In genomic region chr10:92102601-92103213, GRCh38 we compare ENCODE assay signal across 14 cellular contexts.
DNase-seq lines count a peak whose midpoint lies in the region; ATAC-seq and TF ChIP-seq lines count a peak whose summit lies in the region.
"Had no signal": no experiment of that assay in that cellular context is flagged by ENCODE, and none has a peak within 500 bp of the region (broad histone marks: within the 10 kb centered on the region; RNA-seq: fewer than 3 reads in every experiment).

No MANE protein-coding gene starts in this region.

- H4K20me1 ChIP-seq in Karpas-422 (ENCODE audit: insufficient read depth, low read depth, low read length): no peaks in the 10 kb centered on the region

- TF ChIP-seq POLR2A in gastroesophageal sphincter (IDR thresholded peaks at IDR 0.05): no peak

- H3K36me3 ChIP-seq in Karpas-422 (ENCODE audit: insufficient read depth, low read length) (no peaks in the 10 kb centered on the region), gastroesophageal sphincter (no peaks in the 10 kb centered on the region), trophoblast cell (ENCODE audit: control insufficient read depth in 1 of 2, insufficient read depth in 2 of 2, low read length in 2 of 2) (no peaks in the 10 kb centered on the region)

- H3K14ac ChIP-seq in trophoblast cell (ENCODE audit: low read length): no peak overlapping the region

- H3K23ac ChIP-seq in trophoblast cell (ENCODE audit: low read length): peak overlapping the region; percentile 67

- TF ChIP-seq CTCF in C4-2B (conservative IDR thresholded peaks at IDR 0.05): no peak
- no peak for TF ChIP-seq CTCF in gastroesophageal sphincter (IDR thresholded peaks at IDR 0.05)

- H3K9ac ChIP-seq in Karpas-422 (ENCODE audit: low read length) (no peak overlapping the region), trophoblast cell (ENCODE audit: low read length) (no peak overlapping the region)

- no peaks in the 10 kb centered on the region for H3K9me2 ChIP-seq in Karpas-422 (replicated peaks; ENCODE audit: insufficient read depth, low read length)

- no peak for DNase-seq in Karpas-422
- DNase-seq in trophoblast cell: no peak
- no peak for DNase-seq in stimulated activated CD4-positive, alpha-beta T cell treated with anti-CD3 and anti-CD28 coated beads, Interleukin-1b, Interleukin-23, amount 100 ng/mL, for 48 hours
- DNase-seq: ACHN; CD8-positive, alpha-beta memory T cell; NCI-H1048; NCI-H2107; NCI-H345; NCI-H69; Right ventricle myocardium superior had no signal

- H3K27me3 ChIP-seq in Karpas-422 (ENCODE audit: low read length) (no peaks in the 10 kb centered on the region), gastroesophageal sphincter (no peaks in the 10 kb centered on the region), trophoblast cell (ENCODE audit: insufficient read depth, low read length) (no peaks in the 10 kb centered on the region)

- H3K79me2 ChIP-seq in Karpas-422 (ENCODE audit: low read length) (peaks cover 39% of the 10 kb centered on the region), trophoblast cell (ENCODE audit: control insufficient read depth, insufficient read depth, low read length, poor library complexity) (no peaks in the 10 kb centered on the region)

- H2AK5ac ChIP-seq in trophoblast cell (ENCODE audit: low read length): no peak overlapping the region

- H3K4me2 ChIP-seq in Karpas-422 (ENCODE audit: low read depth, low read length, poor library complexity, severe bottlenecking) (no peak overlapping the region), trophoblast cell (ENCODE audit: low read length) (no peak overlapping the region)

- H3K79me1 ChIP-seq in trophoblast cell (ENCODE audit: low read length): no peaks in the 10 kb centered on the region

- no peak overlapping the region for H2BK5ac ChIP-seq in trophoblast cell (ENCODE audit: low read depth, low read length, poor library complexity)

- TF ChIP-seq EP300 in gastroesophageal sphincter (IDR thresholded peaks at IDR 0.05): no peak

- no peak overlapping the region for H2BK120ac ChIP-seq in trophoblast cell (ENCODE audit: insufficient read depth, low read length, poor library complexity)

- no peak overlapping the region for H2BK12ac ChIP-seq in trophoblast cell (ENCODE audit: low read length)

- no peak overlapping the region for H4K12ac ChIP-seq in trophoblast cell (ENCODE audit: low read depth, low read length)

- H3K18ac ChIP-seq in trophoblast cell (ENCODE audit: low read length): no peak overlapping the region

- ATAC-seq in gastroesophageal sphincter (no peak), GM19328 (IDR thresholded peaks at IDR 0.05; ENCODE audit: unreplicated experiment) (no peak), GM21717 (IDR thresholded peaks at IDR 0.05; ENCODE audit: unreplicated experiment) (no peak)

- no peak overlapping the region for H3K4me3 ChIP-seq in Karpas-422 (ENCODE audit: low read length)
- no peak overlapping the region for H3K4me3 ChIP-seq in gastroesophageal sphincter
- H3K4me3 ChIP-seq in trophoblast cell (ENCODE audit: low read depth, low read length): no peak overlapping the region

- H3K4me1 ChIP-seq in Karpas-422 (ENCODE audit: low read length) (peaks cover 26% of the 10 kb centered on the region), gastroesophageal sphincter (peaks cover 7 to 45% (median 25%) of the 10 kb centered on the region in 3 donors), trophoblast cell (ENCODE audit: control insufficient read depth in 1 of 2, insufficient read depth in 2 of 2, low read length in 2 of 2) (no peaks in the 10 kb centered on the region)

- H3K4ac ChIP-seq in trophoblast cell (ENCODE audit: low read depth, low read length): no peak overlapping the region

- H3K27ac ChIP-seq in C4-2B (peak overlapping the region; percentile 81; the same call in 1 of the 2 replicates), Karpas-422 (ENCODE audit: low read length) (0 out of 2 replicates have a peak overlapping the region, but pooled peaks have one; percentile 34), gastroesophageal sphincter (peak overlapping the region in 3 of 4 donors; percentile 21 to 48 (median 24)), trophoblast cell (ENCODE audit: low read depth, low read length) (no peak overlapping the region)

- no peaks in the 10 kb centered on the region for H3K9me3 ChIP-seq in Karpas-422 (ENCODE audit: low read length)
- no peaks in the 10 kb centered on the region for H3K9me3 ChIP-seq in gastroesophageal sphincter
- no peaks in the 10 kb centered on the region for H3K9me3 ChIP-seq in trophoblast cell (ENCODE audit: insufficient read depth, low read depth, low read length)

- H4K8ac ChIP-seq in trophoblast cell (ENCODE audit: low read depth, low read length): no peak overlapping the region

- no peak overlapping the region for H2AFZ ChIP-seq in Karpas-422 (ENCODE audit: low read length)
- H2AFZ ChIP-seq in trophoblast cell (ENCODE audit: insufficient read depth, low read length, poor library complexity): no peak overlapping the region

- no peak overlapping the region for H4K91ac ChIP-seq in trophoblast cell (ENCODE audit: low read depth, low read length)

- WGBS in gastroesophageal sphincter (ENCODE audit: low coverage in 1 of 2), 2 donors: 86 to 100% methylated on average over 3 to 4 of the region's 4 CpGs
- WGBS in trophoblast cell (ENCODE audit: extremely low coverage, insufficient coverage, insufficient read length): no CpG with 5 or more reads among the region's 4 CpGs
